8 cellular contexts compared by ENCODE assay signal in genomic region chrX:109537324-109537665, GRCh38. TPM values are rescaled to one million over a fixed set of nuclear protein-coding genes. Genes with fewer than 3 reads are reported as not detected.
A peak's percentile ranks its signal among the peaks of the same experiment; 100 is the strongest.
DNase-seq lines count a peak whose midpoint lies in the region; ATAC-seq and TF ChIP-seq lines count a peak whose summit lies in the region.

No MANE protein-coding gene starts in this region.

- H3K4me3 Mint-ChIP-seq in T-helper 1 cell treated with Interleukin-12 subunit alpha and Interleukin-12 subunit beta and Interleukin-4 antibody, amounts not matched to agents 30 μg/mL and 1 μg/mL, for 36 hours = peak overlapping the region; percentile 93
- H3K4me3 Mint-ChIP-seq in mesothelial cell of epicardium = peak overlapping the region; percentile 95

- peak overlapping the region; percentile 89; the same call in 1 of the 2 replicates for H2AFZ ChIP-seq in OCI-LY7 (ENCODE audit: low read length)

- H3K9me3 ChIP-seq in OCI-LY7 (ENCODE audit: low read length) (peaks cover 16% of the 10 kb centered on the region; the same call in 1 of the 2 replicates), aorta (ENCODE audit: control insufficient read depth, low read length) (no peaks in the 10 kb centered on the region)

- H3K36me3 Mint-ChIP-seq in T-helper 1 cell treated with Interleukin-12 subunit alpha and Interleukin-12 subunit beta and Interleukin-4 antibody, amounts not matched to agents 30 μg/mL and 1 μg/mL, for 36 hours (ENCODE audit: low read depth) = no peaks in the 10 kb centered on the region
- peaks cover 2% of the 10 kb centered on the region for H3K36me3 Mint-ChIP-seq in mesothelial cell of epicardium

- H3K4me2 ChIP-seq in OCI-LY7 (ENCODE audit: low read length) = peak overlapping the region; percentile 81

- peaks cover 16% of the 10 kb centered on the region for H3K4me1 Mint-ChIP-seq in T-helper 1 cell treated with Interleukin-12 subunit alpha and Interleukin-12 subunit beta and Interleukin-4 antibody, amounts not matched to agents 30 μg/mL and 1 μg/mL, for 36 hours (ENCODE audit: low read depth)
- H3K4me1 Mint-ChIP-seq in mesothelial cell of epicardium = peaks cover 10% of the 10 kb centered on the region

- no peaks in the 10 kb centered on the region for H4K20me1 ChIP-seq in OCI-LY7 (ENCODE audit: insufficient read depth, low read length)

- TF ChIP-seq CTCF in OCI-LY7 (conservative IDR thresholded peaks at IDR 0.05; ENCODE audit: low read length) (no peak), dorsolateral prefrontal cortex (IDR thresholded peaks at IDR 0.05 in 54 of 56, conservative IDR thresholded peaks at IDR 0.05 in 2 of 56; ENCODE audit: low read depth in 1 of 56, partially characterized antibody in 56 of 56) (no peak), mesothelial cell of epicardium (IDR thresholded peaks at IDR 0.05; ENCODE audit: unreplicated experiment) (no peak)

- H3K27ac ChIP-seq in OCI-LY7 (ENCODE audit: low read depth, low read length, poor library complexity, severe bottlenecking) (peak overlapping the region; percentile 77), dorsolateral prefrontal cortex (peak overlapping the region in 54 of 59 donors; percentile 43 to 95 (median 88)), aorta (ENCODE audit: low read depth in 1 of 2, low read length in 2 of 2) (peak overlapping the region in 1 of 2 donors; percentile 71)

- DNase-seq in T-helper 1 cell = no peak
- DNase-seq in OCI-LY7 (ENCODE audit: low spot score) = no peak
- DNase-seq in dorsolateral prefrontal cortex = peak in 1 of 10 donors; percentile 3
- DNase-seq in mesothelial cell of epicardium (ENCODE audit: low spot score in 2 of 2, unreplicated experiment in 2 of 2) = no peak
- DNase-seq in aorta = peak in 1 of 2 donors; percentile 47
- no peak for DNase-seq in effector CD4-positive, alpha-beta T cell

- H3K4me3 ChIP-seq in OCI-LY7 (ENCODE audit: low read depth, low read length, poor library complexity, severe bottlenecking) = peak overlapping the region; percentile 91
- peak overlapping the region; percentile 36 to 78 (median 60) for H3K4me3 ChIP-seq in dorsolateral prefrontal cortex
- peak overlapping the region; percentile 42 to 82 for H3K4me3 ChIP-seq in aorta (ENCODE audit: low read length in 2 of 2)

- H3K27ac Mint-ChIP-seq in T-helper 1 cell treated with Interleukin-12 subunit alpha and Interleukin-12 subunit beta and Interleukin-4 antibody, amounts not matched to agents 30 μg/mL and 1 μg/mL, for 36 hours = peak overlapping the region; percentile 94
- peak overlapping the region; percentile 100 for H3K27ac Mint-ChIP-seq in mesothelial cell of epicardium

- POLR2A ChIA-PET in OCI-LY7 (lab: Charles Lee) = interaction anchor here (0.6 to 1.0 kb wide), 4 partner anchors 11 to 136 kb away, joined by 3 read pairs; no protein-coding TSS in a partner anchor

- H3K36me3 ChIP-seq in OCI-LY7 (ENCODE audit: insufficient read depth, low read length) (peaks cover under 1% of the 10 kb centered on the region; the same call in 1 of the 2 replicates), aorta (ENCODE audit: control insufficient read depth in 1 of 2, insufficient read depth in 2 of 2, low read length in 1 of 2) (no peaks in the 10 kb centered on the region)

- ATAC-seq in aorta (ENCODE audit: low FRiP score) (peak; percentile 61), GM19324 (IDR thresholded peaks at IDR 0.05; ENCODE audit: low FRiP score, unreplicated experiment) (no peak)

- H3K4me1 ChIP-seq in OCI-LY7 (ENCODE audit: insufficient read depth, low read length, poor library complexity, severe bottlenecking) = peaks cover 25% of the 10 kb centered on the region
- no peaks in the 10 kb centered on the region for H3K4me1 ChIP-seq in aorta (ENCODE audit: control insufficient read depth in 1 of 2, insufficient read depth in 2 of 2, low read length in 2 of 2)

- H3K9me3 Mint-ChIP-seq in T-helper 1 cell treated with Interleukin-12 subunit alpha and Interleukin-12 subunit beta and Interleukin-4 antibody, amounts not matched to agents 30 μg/mL and 1 μg/mL, for 36 hours = no peaks in the 10 kb centered on the region
- peaks cover 11% of the 10 kb centered on the region for H3K9me3 Mint-ChIP-seq in mesothelial cell of epicardium

- intact Hi-C loops in OCI-LY7 (cut with micrococcal nuclease; ENCODE audit: unreplicated experiment) (loop anchor here (2.0 kb wide), 1 partner anchor 50 kb away; no protein-coding TSS in a partner anchor), dorsolateral prefrontal cortex (cut with DNase I) (loop anchor here in 1 of 2 donors (10.0 kb wide), 1 partner anchor 98 kb away; no protein-coding TSS in a partner anchor), aorta (cut with DNase I) (no loop called here)

- peaks cover 7% of the 10 kb centered on the region; the same call in 1 of the 2 replicates for H3K79me2 ChIP-seq in OCI-LY7 (ENCODE audit: insufficient read depth, low read depth, low read length)

- H3K27me3 Mint-ChIP-seq in T-helper 1 cell treated with Interleukin-12 subunit alpha and Interleukin-12 subunit beta and Interleukin-4 antibody, amounts not matched to agents 30 μg/mL and 1 μg/mL, for 36 hours (ENCODE audit: low read depth) = peaks cover 4% of the 10 kb centered on the region
- H3K27me3 Mint-ChIP-seq in mesothelial cell of epicardium (ENCODE audit: low read depth) = peaks cover 23% of the 10 kb centered on the region

- BruUV-seq in OCI-LY7 (replicated peaks; lab: Mats Ljungman, UMichigan) = TSS peak; percentile 86

- CTCF ChIA-PET in OCI-LY7 (lab: Charles Lee; ENCODE audit: unreplicated experiment) = interaction anchor here (0.6 to 1.0 kb wide), 3 partner anchors 43 to 354 kb away, joined by 3 read pairs; no protein-coding TSS in a partner anchor

- no peaks in the 10 kb centered on the region for H3K9me2 ChIP-seq in OCI-LY7 (ENCODE audit: insufficient read depth, low read length)

- 0 to 42% methylated on average over 10 of the region's 10 CpGs for WGBS in aorta, 2 donors

- H3K27me3 ChIP-seq in dorsolateral prefrontal cortex (peaks cover 0 to 38% (median 7%) of the 10 kb centered on the region in 45 donors), aorta (ENCODE audit: control insufficient read depth in 1 of 2, insufficient read depth in 2 of 2, low read length in 1 of 2) (no peaks in the 10 kb centered on the region)

RNA-seq across cellular contexts. Expression of gene NXT2, which starts 0.7 kb away (rescaled TPM):
- 12.3 and 24.8 TPM in 2 replicates for total RNA-seq in OCI-LY7 (2014; rRNA removed; shearing (Covaris generic))
- total RNA-seq in OCI-LY7 (2022) (19.0 and 22.3 TPM in 2 replicates), dorsolateral prefrontal cortex (10 to 100 TPM in 3 of 120 experiments, 1 to 10 TPM in 117; 1.8 to 14.4 (median 5.7) TPM), mesothelial cell of epicardium (9.4 to 10.4 TPM (median 10.3 TPM) in 3 replicates), aorta (1 to 10 TPM; 4.7 to 5.1 TPM)
- polyA plus RNA-seq in aorta = 10 to 100 TPM in 1 of 2 donors, 1 to 10 TPM in 1; 3.9 to 11.0 TPM

RNA-seq across cellular contexts. Expression of gene GUCY2F, which starts 55.4 kb away (rescaled TPM):
- total RNA-seq in OCI-LY7 (2014; rRNA removed; shearing (Covaris generic)) = not detected in 2 replicates
- total RNA-seq in OCI-LY7 (2022) (not detected in 2 replicates), dorsolateral prefrontal cortex (under 1 TPM in 9 of 120 experiments, not detected in 111; 0.10 to 0.28 (median 0.15) TPM), mesothelial cell of epicardium (0.07 TPM in 2 of 3 replicates, not detected in the other), aorta (under 1 TPM in 1 of 2 donors, not detected in 1; 0.09 TPM)
- polyA plus RNA-seq in aorta = not detected
